11 cellular contexts compared by ENCODE assay signal in the genomic region with DNA sequence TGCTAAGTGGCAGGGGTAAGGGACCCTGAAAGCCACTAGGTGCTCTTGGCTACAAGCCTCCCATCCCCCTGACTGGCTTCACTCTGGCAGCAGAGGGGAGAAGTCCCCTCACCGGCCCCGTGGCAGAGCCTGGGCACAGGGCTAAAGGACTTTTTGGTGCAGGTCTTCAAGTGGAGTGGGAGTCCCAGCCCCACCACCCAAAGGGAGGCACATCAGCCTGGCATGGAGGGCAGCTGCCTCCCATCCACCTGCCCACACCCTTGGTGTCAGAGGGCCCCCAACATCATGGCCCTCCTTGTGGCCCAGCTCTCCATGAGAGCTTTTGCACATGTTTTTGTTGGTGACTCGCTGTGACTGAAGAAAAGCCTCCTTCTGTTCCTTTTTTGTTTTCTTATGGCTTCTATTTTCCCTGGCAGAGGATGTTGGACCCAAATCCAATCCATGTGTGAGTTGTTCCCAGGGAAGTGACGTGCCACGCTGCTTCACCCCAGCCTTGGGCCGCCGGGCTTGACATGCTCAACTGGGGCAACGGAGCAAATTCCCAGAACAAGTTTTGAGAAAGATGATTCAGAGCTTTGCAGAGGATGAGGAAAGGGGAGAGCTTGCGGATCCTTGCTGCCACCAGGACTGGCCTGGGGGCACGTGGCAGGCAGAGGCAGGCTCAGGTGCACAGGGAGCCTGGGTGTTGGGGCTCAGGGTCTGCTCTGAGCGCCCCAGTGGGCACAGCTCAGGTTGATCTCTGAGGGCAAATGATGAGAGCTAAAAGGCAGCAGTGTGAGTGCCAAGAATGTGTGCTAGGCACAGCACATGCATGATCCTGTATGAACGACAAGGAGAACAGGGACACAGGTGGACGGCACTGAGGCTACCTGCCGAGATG. TPM values are rescaled to one million over a fixed set of nuclear protein-coding genes. Genes with fewer than 3 reads are reported as not detected.
DNase-seq lines count a peak whose midpoint lies in the region; ATAC-seq, FAIRE-seq and TF ChIP-seq lines count a peak whose summit lies in the region.
"Had no signal": no experiment of that assay in that cellular context is flagged by ENCODE, and none has a peak within 500 bp of the region (broad histone marks: within the 10 kb centered on the region; RNA-seq: fewer than 3 reads in every experiment).

No MANE protein-coding gene starts in this region.

- H3K27ac ChIP-seq in brain microvascular endothelial cell = no peak overlapping the region
- peak overlapping the region in 1 of 2 donors; percentile 78 for H3K27ac ChIP-seq in kidney (ENCODE audit: low read depth in 2 of 2, low read length in 2 of 2)
- H3K27ac ChIP-seq in temporal lobe (ENCODE audit: low read depth, low read length) = peak overlapping the region; percentile 63

- no peaks in the 10 kb centered on the region for H3K9me3 ChIP-seq in kidney (ENCODE audit: control insufficient read depth in 1 of 2, low read length in 2 of 2)

- H3K36me3 ChIP-seq in brain microvascular endothelial cell (replicated peaks) (no peaks in the 10 kb centered on the region), kidney (ENCODE audit: control insufficient read depth in 1 of 2, insufficient read depth in 2 of 2, low read length in 2 of 2) (no peaks in the 10 kb centered on the region)

- no peak for ATAC-seq in GM18867 (IDR thresholded peaks at IDR 0.05; ENCODE audit: unreplicated experiment)
- no peak for ATAC-seq in HG02938 (IDR thresholded peaks at IDR 0.05; ENCODE audit: unreplicated experiment)

- no peak overlapping the region for H3K9ac ChIP-seq in kidney (ENCODE audit: low read length in 2 of 2)

- no peak overlapping the region for H3K4me3 ChIP-seq in brain microvascular endothelial cell (ENCODE audit: low read depth, low read length)
- H3K4me3 ChIP-seq in kidney (ENCODE audit: low read length in 2 of 2) = no peak overlapping the region

- intact Hi-C loops in kidney (cut with DNase I) = no loop called here

- H3K27me3 ChIP-seq in brain microvascular endothelial cell (replicated peaks) = no peaks in the 10 kb centered on the region

- no peak for TF ChIP-seq CTCF in brain microvascular endothelial cell (IDR thresholded peaks at IDR 0.05; ENCODE audit: low read depth, low read length, missing control alignments)
- TF ChIP-seq CTCF in kidney (IDR thresholded peaks at IDR 0.05; ENCODE audit: borderline replicate concordance, extremely low read depth, insufficient read depth) = no peak

- DNase-seq in HPDE6-E6E7 (ENCODE audit: extremely low spot score) = peak; percentile 55
- peak; percentile 35 for DNase-seq in brain microvascular endothelial cell
- peak; percentile 82 for DNase-seq in kidney
- no peak for DNase-seq in stimulated activated CD4-positive, alpha-beta T cell treated with anti-CD3 and anti-CD28 coated beads, Interleukin-4, amount 100 ng/mL, for 1 hour
- no peak for DNase-seq in middle frontal gyrus (ENCODE audit: extremely low spot score, low spot score)
- DNase-seq: NCI-H1092, T-helper 2 cell had no signal

- in situ Hi-C loops in brain microvascular endothelial cell (cut with HindIII; ENCODE audit: low pct_ligation_motif_present, low sequenced_read_pairs) = no loop called here

- FAIRE-seq in kidney (lab: Jason Lieb, UNC) = no peak

- H3K4me1 ChIP-seq in kidney (ENCODE audit: control insufficient read depth in 1 of 2, insufficient read depth in 1 of 2, low read depth in 1 of 2, low read length in 2 of 2) = peaks cover 5% of the 10 kb centered on the region in 2 donors

RNA-seq across cellular contexts. Expression of a gene that starts 1.9 kb away (rescaled TPM):
- 164 TPM for total RNA-seq in kidney
- 89.4 TPM for polyA plus RNA-seq in kidney (ENCODE audit: insufficient read depth, low read depth, low replicate concordance)
- 7.9 TPM for total RNA-seq in temporal lobe

RNA-seq across cellular contexts. Expression of a gene that starts 19.9 kb away (rescaled TPM):
- total RNA-seq in kidney (41.4 TPM), temporal lobe (5.4 TPM)
- polyA plus RNA-seq in kidney (ENCODE audit: insufficient read depth, low read depth, low replicate concordance) = 16.3 TPM

RNA-seq across cellular contexts. Expression of a gene that starts 21.1 kb away (rescaled TPM):
- total RNA-seq in kidney (60.0 TPM), temporal lobe (36.6 TPM)
- polyA plus RNA-seq in kidney (ENCODE audit: insufficient read depth, low read depth, low replicate concordance) = 119 TPM

RNA-seq across cellular contexts. Expression of a gene that starts 36.8 kb away (rescaled TPM):
- total RNA-seq in kidney (2.1 TPM), temporal lobe (1.7 TPM)
- 37.7 TPM for polyA plus RNA-seq in kidney (ENCODE audit: insufficient read depth, low read depth, low replicate concordance)

RNA-seq across cellular contexts. Expression of a gene that starts 38.9 kb away (rescaled TPM):
- total RNA-seq in kidney = not detected
- not detected for polyA plus RNA-seq in kidney (ENCODE audit: insufficient read depth, low read depth, low replicate concordance)
- total RNA-seq in temporal lobe = 0.25 TPM
- total RNA-seq: lower leg skin had no signal

Comparison
In these comparisons a context has a peak if more than half of its experiments do, and no peak if none do; other contexts are left out.
1. DNase-seq: peak in HPDE6-E6E7 (single experiment), brain microvascular endothelial cell (single experiment) and kidney (single experiment); none in stimulated activated CD4-positive, alpha-beta T cell treated with anti-CD3 and anti-CD28 coated beads, Interleukin-4, amount 100 ng/mL, for 1 hour (single experiment) and middle frontal gyrus (single experiment).
2. RNA of a gene that starts 1.9 kb away (total RNA-seq): 164 TPM in kidney (single experiment); 7.9 TPM in temporal lobe (single experiment); every median in the first group is over 10 times any median in the second.